ENCODE assay signal across 14 cellular contexts in genomic region chr10:110215751-110216150, GRCh38. TPM values are rescaled to one million over a fixed set of nuclear protein-coding genes. Genes with fewer than 3 reads are reported as not detected.
DNase-seq lines count a peak whose midpoint lies in the region; ATAC-seq and TF ChIP-seq lines count a peak whose summit lies in the region.
"Had no signal": no experiment of that assay in that cellular context is flagged by ENCODE, and none has a peak within 500 bp of the region (broad histone marks: within the 10 kb centered on the region; RNA-seq: fewer than 3 reads in every experiment).

No MANE protein-coding gene starts in this region.

- no peaks in the 10 kb centered on the region for H3K9me3 ChIP-seq in esophagus muscularis mucosa

- no peaks in the 10 kb centered on the region for H3K36me3 ChIP-seq in esophagus muscularis mucosa

- WGBS in esophagus muscularis mucosa = 50% methylated on average over 2 of the region's 2 CpGs

- no peak overlapping the region for H3K4me3 ChIP-seq in esophagus muscularis mucosa
- H3K4me3 ChIP-seq: lung had no signal

- H3K36me3 Mint-ChIP-seq in T-helper 2 cell treated with Interferon-gamma antibody and Interleukin-4, amounts not matched to agents 5 μg/mL and 100 μg/mL, for 36 hours (ENCODE audit: low read depth) = peaks cover 7% of the 10 kb centered on the region

- no peak for ATAC-seq in GM21515 (IDR thresholded peaks at IDR 0.05; ENCODE audit: unreplicated experiment)

- no peak overlapping the region for H3K27ac Mint-ChIP-seq in T-helper 2 cell treated with Interferon-gamma antibody and Interleukin-4, amounts not matched to agents 5 μg/mL and 100 μg/mL, for 36 hours

- TF ChIP-seq POLR2A in esophagus muscularis mucosa (IDR thresholded peaks at IDR 0.05; ENCODE audit: low read depth) = no peak

- intact Hi-C loops in esophagus muscularis mucosa (cut with DNase I) = loop anchor here (10.0 kb wide), 1 partner anchor 211 kb away; the partner anchor contains the start of gene ADD3

- H3K27ac ChIP-seq in esophagus muscularis mucosa (replicated peaks in 1 of 4) = peak overlapping the region; percentile 82 to 100 (median 98)
- H3K27ac ChIP-seq in temporal lobe (ENCODE audit: low read depth, low read length) = peak overlapping the region; percentile 30

- peak overlapping the region; percentile 28 for H3K4me3 Mint-ChIP-seq in T-helper 2 cell treated with Interferon-gamma antibody and Interleukin-4, amounts not matched to agents 5 μg/mL and 100 μg/mL, for 36 hours

- DNase-seq in T-helper 2 cell treated with Interferon-gamma antibody and Interleukin-4, amounts not matched to agents 5 μg/mL and 100 μg/mL, for 36 hours (ENCODE audit: low spot score) = no peak
- DNase-seq in T-helper 2 cell (no peak), OCI-M1 (lab: John Stamatoyannopoulos, UW) (peak; percentile 58), esophagus muscularis mucosa (ENCODE audit: extremely low spot score) (peak; percentile 62), HT-29 (ENCODE audit: low spot score) (no peak), H4 (ENCODE audit: low spot score) (no peak)
- DNase-seq: amniotic stem cell, DMS 273 treated with DMSO at 0.1 percent for 48 hours, HCEC 1CT, NCI-H1048, NCI-H446 treated with DMSO at 0.1 percent for 48 hours had no signal

- TF ChIP-seq CTCF in esophagus muscularis mucosa (IDR thresholded peaks at IDR 0.05) = no peak

- H3K27me3 ChIP-seq in esophagus muscularis mucosa = no peaks in the 10 kb centered on the region

- peaks cover 15% of the 10 kb centered on the region for H3K27me3 Mint-ChIP-seq in T-helper 2 cell treated with Interferon-gamma antibody and Interleukin-4, amounts not matched to agents 5 μg/mL and 100 μg/mL, for 36 hours (ENCODE audit: low read depth)

- H3K4me1 ChIP-seq in esophagus muscularis mucosa = peaks cover 67 to 82% (median 79%) of the 10 kb centered on the region in 4 donors

- no peak for TF ChIP-seq EP300 in esophagus muscularis mucosa (IDR thresholded peaks at IDR 0.05)

- H3K9me3 Mint-ChIP-seq in T-helper 2 cell treated with Interferon-gamma antibody and Interleukin-4, amounts not matched to agents 5 μg/mL and 100 μg/mL, for 36 hours = no peaks in the 10 kb centered on the region

- H3K4me1 Mint-ChIP-seq in T-helper 2 cell treated with Interferon-gamma antibody and Interleukin-4, amounts not matched to agents 5 μg/mL and 100 μg/mL, for 36 hours (ENCODE audit: low read depth) = peaks cover 71% of the 10 kb centered on the region

RNA-seq across cellular contexts. Expression of gene MXI1, which starts 8.3 kb away (rescaled TPM):
- total RNA-seq in esophagus muscularis mucosa (100 to 1,000 TPM; 198 to 292 (median 226) TPM), temporal lobe (49.2 TPM)
- 18.1 and 19.8 TPM in 2 replicates for total RNA-seq in HT-29 (2014; rRNA removed; shearing (Covaris generic))
- 16.7 and 17.4 TPM in 2 replicates for total RNA-seq in H4 (2014; rRNA removed; shearing (Covaris generic))

Comparison
In these comparisons a context has a peak if more than half of its experiments do, and no peak if none do; other contexts are left out.
1. DNase-seq: peak in OCI-M1 (single experiment) and esophagus muscularis mucosa (single experiment); none in T-helper 2 cell treated with Interferon-gamma antibody and Interleukin-4, amounts not matched to agents 5 μg/mL and 100 μg/mL, for 36 hours (single experiment), T-helper 2 cell (0 of 5), HT-29 (single experiment) and H4 (single experiment).